In genomic region chr2:9763356-9764152, GRCh38 we compare ENCODE assay signal across 1 cellular context.
TF ChIP-seq lines count a peak whose summit lies in the region.

No MANE protein-coding gene starts in this region.

TF ChIP-seq in K562, 482 proteins besides CTCF, POLR2A, EP300 and RAD21 (continued from another document and continues in another):
- TF ChIP-seq FOXP4 (CRISPR knock-in tag; IDR thresholded peaks at IDR 0.05; ENCODE audit: borderline replicate concordance) (no peak; the same call in 1 of the 2 replicates), CCNT2 (IDR thresholded peaks at IDR 0.05; ENCODE audit: borderline replicate concordance, extremely low read depth, insufficient read length, low read depth, low read length) (no peak), MAFG (tag; conservative IDR thresholded peaks at IDR 0.05) (peak; percentile 85), HDAC2 (IDR thresholded peaks at IDR 0.05) (0 out of 2 replicates have a peak, but pooled peaks have one; percentile 42), TEAD2 (tag; IDR thresholded peaks at IDR 0.05) (no peak), NFE2 (IDR thresholded peaks at IDR 0.05; ENCODE audit: low read depth) (peak; percentile 84), ZBED1 (IDR thresholded peaks at IDR 0.05) (no peak), SIX5 (IDR thresholded peaks at IDR 0.05; ENCODE audit: borderline replicate concordance in 1 of 2, insufficient read depth in 1 of 2, low read depth in 1 of 2, low read length in 2 of 2) (no peak), ZNF316 (IDR thresholded peaks at IDR 0.05) (peak; percentile 91), NEUROD1 (IDR thresholded peaks at IDR 0.05; ENCODE audit: borderline replicate concordance, low read depth, low read length, partially characterized antibody) (no peak), CBFA2T2 (conservative IDR thresholded peaks at IDR 0.05) (peak; percentile 73), ZNF398 (CRISPR knock-in tag; IDR thresholded peaks at IDR 0.05) (no peak), ZFP36 (IDR thresholded peaks at IDR 0.05; ENCODE audit: low read depth, low read length, partially characterized antibody) (no peak), ZNF3 (CRISPR knock-in tag; IDR thresholded peaks at IDR 0.05) (no peak), GTF2B (IDR thresholded peaks at IDR 0.05; ENCODE audit: extremely low read depth, insufficient read length) (no peak), HMBOX1 (IDR thresholded peaks at IDR 0.05) (peak; percentile 29; the same call in 1 of the 2 replicates), CHD1 (IDR thresholded peaks at IDR 0.05; ENCODE audit: low read length) (no peak), ZNF639 (CRISPR knock-in tag; conservative IDR thresholded peaks at IDR 0.05 in 1 of 2, IDR thresholded peaks at IDR 0.05 in 1 of 2) (no peak), ZNF584 (CRISPR knock-in tag; IDR thresholded peaks at IDR 0.05; ENCODE audit: low read depth) (no peak), SMARCE1 (IDR thresholded peaks at IDR 0.05) (peak; percentile 73), ZNF280B (CRISPR knock-in tag; IDR thresholded peaks at IDR 0.05) (no peak), SUPT5H (IDR thresholded peaks at IDR 0.05) (no peak), SAP30 (IDR thresholded peaks at IDR 0.05; ENCODE audit: borderline replicate concordance, insufficient read depth, low read depth, low read length, poor library complexity, severe bottlenecking) (no peak), POLR3A (IDR thresholded peaks at IDR 0.05; ENCODE audit: borderline replicate concordance, extremely low read depth, insufficient read depth, insufficient read length) (no peak), EGR1 (conservative IDR thresholded peaks at IDR 0.05) (no peak), C11orf30 (IDR thresholded peaks at IDR 0.05; ENCODE audit: low read depth) (peak; percentile 85), MAFK (IDR thresholded peaks at IDR 0.05; ENCODE audit: low read length) (peak; percentile 74), CXXC5 (CRISPR knock-in tag; IDR thresholded peaks at IDR 0.05) (no peak), GATAD2B (IDR thresholded peaks at IDR 0.05; ENCODE audit: borderline replicate concordance) (no peak), E2F4 (CRISPR knock-in tag; IDR thresholded peaks at IDR 0.05; ENCODE audit: low read depth) (no peak), ZBTB33 (CRISPR knock-in tag; IDR thresholded peaks at IDR 0.05) (no peak), JUN (IDR thresholded peaks at IDR 0.05; ENCODE audit: borderline replicate concordance, low read depth, low read length) (0 out of 2 replicates have a peak, but pooled peaks have one; percentile 42), JUN (CRISPR knock-in tag; IDR thresholded peaks at IDR 0.05; ENCODE audit: borderline replicate concordance) (no peak), ZNF57 (CRISPR knock-in tag; IDR thresholded peaks at IDR 0.05) (no peak), ZBTB40 (IDR thresholded peaks at IDR 0.05) (no peak), ZBTB40 (CRISPR knock-in tag; IDR thresholded peaks at IDR 0.05) (no peak)
